In the genomic region with DNA sequence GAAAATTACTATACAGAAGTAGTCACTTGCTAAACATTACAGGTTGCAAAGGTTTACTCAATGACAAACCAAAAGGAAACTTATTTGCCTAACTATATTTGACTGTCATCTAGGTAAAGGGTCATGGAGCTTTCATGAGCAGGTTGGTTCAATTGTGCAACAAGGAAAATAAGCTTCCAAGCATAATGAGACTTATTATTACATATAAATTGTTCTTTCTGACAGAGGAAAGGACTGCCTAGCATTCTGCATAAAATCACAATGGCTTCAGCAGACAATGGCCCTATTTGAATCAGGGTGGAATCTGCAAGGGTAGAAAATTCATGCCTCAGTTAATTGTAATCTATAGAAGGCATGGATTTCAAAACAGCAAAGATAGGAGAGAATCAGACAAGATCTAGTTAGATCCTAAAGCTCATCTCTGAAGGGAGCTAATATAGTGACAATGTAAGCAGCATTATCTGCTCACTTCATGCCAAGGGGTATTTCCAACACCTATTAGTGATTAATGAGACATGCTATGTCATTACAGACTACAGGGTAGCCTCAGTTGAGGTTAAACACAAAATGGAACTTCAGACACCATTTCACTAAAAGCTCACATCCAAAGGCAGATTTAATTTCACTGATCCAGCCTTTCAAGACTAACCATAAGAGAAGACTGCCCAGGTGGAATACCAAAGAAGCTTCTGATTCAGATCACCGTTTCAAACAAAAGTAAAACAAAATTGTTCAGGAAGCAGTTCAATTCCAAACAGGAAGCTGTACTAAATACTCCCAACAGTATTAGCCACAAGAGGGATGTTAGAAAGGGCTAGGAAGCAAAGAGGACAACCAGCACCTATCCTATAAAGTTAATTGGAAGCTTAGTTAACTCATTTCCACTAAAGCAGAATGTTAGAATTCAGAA, we compare ENCODE assay signal across 1 cellular context.
TF ChIP-seq lines count a peak whose summit lies in the region.

No MANE protein-coding gene starts in this region.

TF ChIP-seq in GM12878, 131 proteins besides CTCF, POLR2A, EP300 and RAD21 (continued from another document):
- TF ChIP-seq, protein P1, sequence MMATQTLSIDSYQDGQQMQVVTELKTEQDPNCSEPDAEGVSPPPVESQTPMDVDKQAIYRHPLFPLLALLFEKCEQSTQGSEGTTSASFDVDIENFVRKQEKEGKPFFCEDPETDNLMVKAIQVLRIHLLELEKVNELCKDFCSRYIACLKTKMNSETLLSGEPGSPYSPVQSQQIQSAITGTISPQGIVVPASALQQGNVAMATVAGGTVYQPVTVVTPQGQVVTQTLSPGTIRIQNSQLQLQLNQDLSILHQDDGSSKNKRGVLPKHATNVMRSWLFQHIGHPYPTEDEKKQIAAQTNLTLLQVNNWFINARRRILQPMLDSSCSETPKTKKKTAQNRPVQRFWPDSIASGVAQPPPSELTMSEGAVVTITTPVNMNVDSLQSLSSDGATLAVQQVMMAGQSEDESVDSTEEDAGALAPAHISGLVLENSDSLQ (IDR thresholded peaks at IDR 0.05), result peak; percentile 90
- TF ChIP-seq YBX1 (IDR thresholded peaks at IDR 0.05) (no peak), ATF7 (IDR thresholded peaks at IDR 0.05; ENCODE audit: low read depth) (peak; percentile 85), IKZF2 (IDR thresholded peaks at IDR 0.05) (0 out of 4 replicates have a peak, but pooled peaks of 1 of the 2 experiments have one; percentile 32), RELA (IDR thresholded peaks at IDR 0.05; ENCODE audit: borderline replicate concordance, partially characterized antibody) (peak; percentile 45), SMARCA5 (IDR thresholded peaks at IDR 0.05) (peak; percentile 76; the same call in 1 of the 2 replicates), DPF2 (IDR thresholded peaks at IDR 0.05) (0 out of 2 replicates have a peak, but pooled peaks have one; percentile 52), BCL11A (IDR thresholded peaks at IDR 0.05; ENCODE audit: low read depth, low read length) (peak; percentile 70; the same call in 1 of the 2 replicates), PAX8 (IDR thresholded peaks at IDR 0.05) (no peak), YY1 (IDR thresholded peaks at IDR 0.05; ENCODE audit: low read depth, low read length) (peak; percentile 93), NFIC (IDR thresholded peaks at IDR 0.05; ENCODE audit: low read depth, low read length) (0 out of 2 replicates have a peak, but pooled peaks have one; percentile 29), IKZF1 (conservative IDR thresholded peaks at IDR 0.05) (peak; percentile 41; the same call in 1 of the 2 replicates), CREM (IDR thresholded peaks at IDR 0.05; ENCODE audit: low read depth) (no peak), BRCA1 (IDR thresholded peaks at IDR 0.05; ENCODE audit: low read depth, low read length) (no peak), MTA2 (IDR thresholded peaks at IDR 0.05; ENCODE audit: low read depth) (peak; percentile 74; the same call in 1 of the 2 replicates), FOS (IDR thresholded peaks at IDR 0.05; ENCODE audit: borderline replicate concordance, extremely low read depth, insufficient read length) (no peak)
- TF ChIP-seq, protein P2, sequence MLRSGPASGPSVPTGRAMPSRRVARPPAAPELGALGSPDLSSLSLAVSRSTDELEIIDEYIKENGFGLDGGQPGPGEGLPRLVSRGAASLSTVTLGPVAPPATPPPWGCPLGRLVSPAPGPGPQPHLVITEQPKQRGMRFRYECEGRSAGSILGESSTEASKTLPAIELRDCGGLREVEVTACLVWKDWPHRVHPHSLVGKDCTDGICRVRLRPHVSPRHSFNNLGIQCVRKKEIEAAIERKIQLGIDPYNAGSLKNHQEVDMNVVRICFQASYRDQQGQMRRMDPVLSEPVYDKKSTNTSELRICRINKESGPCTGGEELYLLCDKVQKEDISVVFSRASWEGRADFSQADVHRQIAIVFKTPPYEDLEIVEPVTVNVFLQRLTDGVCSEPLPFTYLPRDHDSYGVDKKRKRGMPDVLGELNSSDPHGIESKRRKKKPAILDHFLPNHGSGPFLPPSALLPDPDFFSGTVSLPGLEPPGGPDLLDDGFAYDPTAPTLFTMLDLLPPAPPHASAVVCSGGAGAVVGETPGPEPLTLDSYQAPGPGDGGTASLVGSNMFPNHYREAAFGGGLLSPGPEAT (IDR thresholded peaks at IDR 0.05; ENCODE audit: low read depth), result peak; percentile 83
- TF ChIP-seq, protein P3, sequence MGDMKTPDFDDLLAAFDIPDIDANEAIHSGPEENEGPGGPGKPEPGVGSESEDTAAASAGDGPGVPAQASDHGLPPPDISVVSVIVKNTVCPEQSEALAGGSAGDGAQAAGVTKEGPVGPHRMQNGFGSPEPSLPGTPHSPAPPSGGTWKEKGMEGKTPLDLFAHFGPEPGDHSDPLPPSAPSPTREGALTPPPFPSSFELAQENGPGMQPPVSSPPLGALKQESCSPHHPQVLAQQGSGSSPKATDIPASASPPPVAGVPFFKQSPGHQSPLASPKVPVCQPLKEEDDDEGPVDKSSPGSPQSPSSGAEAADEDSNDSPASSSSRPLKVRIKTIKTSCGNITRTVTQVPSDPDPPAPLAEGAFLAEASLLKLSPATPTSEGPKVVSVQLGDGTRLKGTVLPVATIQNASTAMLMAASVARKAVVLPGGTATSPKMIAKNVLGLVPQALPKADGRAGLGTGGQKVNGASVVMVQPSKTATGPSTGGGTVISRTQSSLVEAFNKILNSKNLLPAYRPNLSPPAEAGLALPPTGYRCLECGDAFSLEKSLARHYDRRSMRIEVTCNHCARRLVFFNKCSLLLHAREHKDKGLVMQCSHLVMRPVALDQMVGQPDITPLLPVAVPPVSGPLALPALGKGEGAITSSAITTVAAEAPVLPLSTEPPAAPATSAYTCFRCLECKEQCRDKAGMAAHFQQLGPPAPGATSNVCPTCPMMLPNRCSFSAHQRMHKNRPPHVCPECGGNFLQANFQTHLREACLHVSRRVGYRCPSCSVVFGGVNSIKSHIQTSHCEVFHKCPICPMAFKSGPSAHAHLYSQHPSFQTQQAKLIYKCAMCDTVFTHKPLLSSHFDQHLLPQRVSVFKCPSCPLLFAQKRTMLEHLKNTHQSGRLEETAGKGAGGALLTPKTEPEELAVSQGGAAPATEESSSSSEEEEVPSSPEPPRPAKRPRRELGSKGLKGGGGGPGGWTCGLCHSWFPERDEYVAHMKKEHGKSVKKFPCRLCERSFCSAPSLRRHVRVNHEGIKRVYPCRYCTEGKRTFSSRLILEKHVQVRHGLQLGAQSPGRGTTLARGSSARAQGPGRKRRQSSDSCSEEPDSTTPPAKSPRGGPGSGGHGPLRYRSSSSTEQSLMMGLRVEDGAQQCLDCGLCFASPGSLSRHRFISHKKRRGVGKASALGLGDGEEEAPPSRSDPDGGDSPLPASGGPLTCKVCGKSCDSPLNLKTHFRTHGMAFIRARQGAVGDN (IDR thresholded peaks at IDR 0.05), result no peak
- TF ChIP-seq, protein P4, sequence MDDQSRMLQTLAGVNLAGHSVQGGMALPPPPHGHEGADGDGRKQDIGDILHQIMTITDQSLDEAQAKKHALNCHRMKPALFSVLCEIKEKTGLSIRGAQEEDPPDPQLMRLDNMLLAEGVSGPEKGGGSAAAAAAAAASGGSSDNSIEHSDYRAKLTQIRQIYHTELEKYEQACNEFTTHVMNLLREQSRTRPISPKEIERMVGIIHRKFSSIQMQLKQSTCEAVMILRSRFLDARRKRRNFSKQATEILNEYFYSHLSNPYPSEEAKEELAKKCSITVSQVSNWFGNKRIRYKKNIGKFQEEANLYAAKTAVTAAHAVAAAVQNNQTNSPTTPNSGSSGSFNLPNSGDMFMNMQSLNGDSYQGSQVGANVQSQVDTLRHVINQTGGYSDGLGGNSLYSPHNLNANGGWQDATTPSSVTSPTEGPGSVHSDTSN (IDR thresholded peaks at IDR 0.05; ENCODE audit: insufficient replicate concordance, low read depth, low read length), result peak; percentile 82
